In the genomic region with DNA sequence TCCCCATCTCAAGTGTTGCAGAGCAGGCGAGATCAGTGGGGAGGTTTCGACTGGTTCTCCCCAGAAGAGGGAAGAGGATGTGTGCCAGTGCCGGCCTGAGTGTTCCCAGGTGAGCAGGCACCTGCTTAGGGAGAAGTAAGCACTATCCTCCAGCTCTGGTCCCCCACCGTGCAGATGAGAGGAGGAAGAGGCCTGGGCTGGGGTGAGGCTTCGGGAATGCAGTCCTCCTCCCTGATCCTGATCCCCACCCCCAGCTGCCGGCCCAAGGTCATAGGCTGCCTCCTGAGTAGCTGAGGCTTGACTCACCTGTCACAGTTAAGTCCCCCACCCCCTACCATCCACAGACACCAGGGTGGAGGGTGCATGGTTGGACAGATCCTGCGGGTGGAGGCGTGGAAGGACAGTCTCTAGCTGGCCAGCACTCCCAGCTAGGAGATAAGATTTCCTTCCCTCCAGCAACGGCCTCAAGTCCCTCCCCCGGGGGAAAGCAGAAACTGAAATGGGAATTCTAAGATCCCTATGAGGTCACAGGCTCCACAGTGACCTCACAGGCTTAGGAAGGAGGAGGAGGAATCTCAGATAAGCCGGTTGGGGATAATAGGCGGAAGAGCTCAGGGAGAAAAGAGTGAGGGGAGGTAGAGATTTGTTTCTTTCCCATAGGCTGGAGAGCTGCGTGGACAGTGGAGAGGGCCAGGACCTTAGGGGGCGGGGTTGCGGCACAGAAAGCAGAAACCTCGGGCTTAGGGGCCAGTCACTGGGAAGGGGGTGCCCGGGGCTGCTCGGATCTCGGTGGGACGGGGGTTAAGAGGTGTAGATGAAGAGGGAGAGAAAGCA, we compare ENCODE assay signal across 8 cellular contexts. TPM values are rescaled to one million over a fixed set of nuclear protein-coding genes. Genes with fewer than 3 reads are reported as not detected.
DNase-seq lines count a peak whose midpoint lies in the region; ATAC-seq and TF ChIP-seq lines count a peak whose summit lies in the region.

No MANE protein-coding gene starts in this region.

- H3K27me3 ChIP-seq in layer of hippocampus (ENCODE audit: control insufficient read depth, insufficient read depth, low read length) (no peaks in the 10 kb centered on the region), stomach (peaks cover 0 to 8% (median 0%) of the 10 kb centered on the region in 3 donors)

- no peak for TF ChIP-seq EP300 in stomach (IDR thresholded peaks at IDR 0.05)

- peaks cover 35 to 54% (median 49%) of the 10 kb centered on the region in 4 donors for H3K4me1 ChIP-seq in stomach

- no peak for TF ChIP-seq CTCF in cardiac fibroblast (IDR thresholded peaks at IDR 0.05; ENCODE audit: low read depth, low read length)
- TF ChIP-seq CTCF in stomach (IDR thresholded peaks at IDR 0.05) = no peak

- H3K27ac ChIP-seq in layer of hippocampus (ENCODE audit: low read depth, low read length) (peak overlapping the region; percentile 64), stomach (peak overlapping the region; percentile 95 to 99 (median 99))

- intact Hi-C loops in stomach (cut with DNase I; ENCODE audit: low total_unique reads) = no loop called here

- ATAC-seq in GM19397 (IDR thresholded peaks at IDR 0.05; ENCODE audit: unreplicated experiment) = no peak

- peaks cover 20 to 30% (median 27%) of the 10 kb centered on the region in 4 donors for H3K36me3 ChIP-seq in stomach

- 2 to 5% (median 4%) methylated on average over 19 to 20 of the region's 20 CpGs for WGBS in stomach, 5 donors

- TF ChIP-seq POLR2A in stomach (IDR thresholded peaks at IDR 0.05) = no peak

- peak overlapping the region; percentile 94 for H3K4me3 ChIP-seq in cardiac fibroblast (replicated peaks in 1 of 2; ENCODE audit: low read depth in 2 of 2, low read length in 2 of 2)
- peak overlapping the region; percentile 70 to 97 (median 90) for H3K4me3 ChIP-seq in stomach

- no peaks in the 10 kb centered on the region for H3K9me3 ChIP-seq in stomach

- DNase-seq in NCI-H187 (lab: John Stamatoyannopoulos, UW) (peak; percentile 52 to 55), NCI-H187 treated with DMSO at 0.1 percent for 48 hours (lab: John Stamatoyannopoulos, UW) (no peak), NCI-H2227 treated with DMSO at 0.1 percent for 48 hours (lab: John Stamatoyannopoulos, UW) (peak; percentile 27), cardiac fibroblast (ENCODE audit: low read depth in 2 of 2) (peak; percentile 79 to 94), stomach (peak; percentile 43), NCI-H526 treated with DMSO at 0.1 percent for 48 hours (lab: John Stamatoyannopoulos, UW) (no peak)

RNA-seq across cellular contexts. Expression of a gene that starts 1.0 kb away (rescaled TPM):
- 100 to 1,000 TPM in 3 of 5 donors, 10 to 100 TPM in 2; 23.7 to 263 (median 154) TPM for total RNA-seq in stomach
- polyA plus RNA-seq in stomach = 10 to 100 TPM; 23.5 to 39.5 (median 26.0) TPM

RNA-seq across cellular contexts. Expression of a gene that starts 1.2 kb away (rescaled TPM):
- total RNA-seq in stomach = under 1 TPM in 3 of 5 donors, not detected in 2; 0.37 to 0.45 (median 0.43) TPM
- under 1 TPM in 2 of 3 donors, not detected in 1; 0.44 to 0.88 TPM for polyA plus RNA-seq in stomach

RNA-seq across cellular contexts. Expression of a gene that starts 11.2 kb away (rescaled TPM):
- 1 to 10 TPM in 1 of 5 donors, under 1 TPM in 1, not detected in 3; 0.92 to 1.8 TPM for total RNA-seq in stomach
- 1 to 10 TPM; 1.4 to 4.7 (median 2.3) TPM for polyA plus RNA-seq in stomach

RNA-seq across cellular contexts. Expression of a gene that starts 17.3 kb away (rescaled TPM):
- total RNA-seq in stomach = 100 to 1,000 TPM in 1 of 5 donors, 10 to 100 TPM in 4; 15.8 to 129 (median 37.8) TPM
- polyA plus RNA-seq in stomach = 10 to 100 TPM; 15.6 to 25.0 (median 18.6) TPM

RNA-seq across cellular contexts. Expression of a gene that starts 27.4 kb away (rescaled TPM):
- total RNA-seq in stomach = 10 to 100 TPM in 2 of 5 donors, 1 to 10 TPM in 2, not detected in 1; 4.0 to 21.1 (median 9.8) TPM
- polyA plus RNA-seq in stomach = 10 to 100 TPM; 20.4 to 30.7 (median 29.1) TPM

Comparison
In these comparisons a context has a peak if more than half of its experiments do, and no peak if none do; other contexts are left out.
1. DNase-seq: peak in NCI-H187 (2 of 2), NCI-H2227 treated with DMSO at 0.1 percent for 48 hours (single experiment), cardiac fibroblast (2 of 2) and stomach (single experiment); none in NCI-H187 treated with DMSO at 0.1 percent for 48 hours (single experiment) and NCI-H526 treated with DMSO at 0.1 percent for 48 hours (single experiment).